15 cellular contexts compared by ENCODE assay signal in genomic region chr22:24450600-24450999, GRCh38. TPM values are rescaled to one million over a fixed set of nuclear protein-coding genes. Genes with fewer than 3 reads are reported as not detected.
A peak's percentile ranks its signal among the peaks of the same experiment; 100 is the strongest.
DNase-seq lines count a peak whose midpoint lies in the region; ATAC-seq and TF ChIP-seq lines count a peak whose summit lies in the region.
"Had no signal": no experiment of that assay in that cellular context is flagged by ENCODE, and none has a peak within 500 bp of the region (broad histone marks: within the 10 kb centered on the region; RNA-seq: fewer than 3 reads in every experiment).

No MANE protein-coding gene starts in this region.

- H3K27ac Mint-ChIP-seq in endodermal cell (no peak overlapping the region), neural crest cell (ENCODE audit: unreplicated experiment) (no peak overlapping the region)
- H3K27ac Mint-ChIP-seq: activated CD4-positive, alpha-beta T cell treated with anti-CD3 and anti-CD28 coated beads, Interleukin-2, amount 10 ng/mL, durations not matched to agents 7 days and 5 days; H9 had no signal

- no peak for TF ChIP-seq EP300 in stomach (IDR thresholded peaks at IDR 0.05)

- peaks cover 1% of the 10 kb centered on the region for H3K9me3 Mint-ChIP-seq in endodermal cell
- no peaks in the 10 kb centered on the region for H3K9me3 Mint-ChIP-seq in neural crest cell

- H3K36me3 ChIP-seq in HEK293 (ENCODE audit: control insufficient read depth in 2 of 2, insufficient read depth in 1 of 2, low read length in 2 of 2) (no peaks in the 10 kb centered on the region), endodermal cell (ENCODE audit: control insufficient read depth, insufficient read depth, low read length) (no peaks in the 10 kb centered on the region), stomach (no peaks in the 10 kb centered on the region)
- H3K36me3 ChIP-seq: SJSA1 had no signal

- H3K27me3 ChIP-seq in endodermal cell (ENCODE audit: control insufficient read depth, insufficient read depth, low read length, poor library complexity, severe bottlenecking) (no peaks in the 10 kb centered on the region), stomach (no peaks in the 10 kb centered on the region)
- H3K27me3 ChIP-seq: SJSA1 had no signal

- H3K4me3 ChIP-seq in HEK293 (ENCODE audit: low read depth, low read length) (no peak overlapping the region), endodermal cell (ENCODE audit: low read length) (peak overlapping the region; percentile 14), stomach (no peak overlapping the region)
- H3K4me3 ChIP-seq: SJSA1 had no signal

- H3K4me1 ChIP-seq in HEK293 (ENCODE audit: control insufficient read depth, insufficient read depth, low read length) (no peaks in the 10 kb centered on the region), endodermal cell (ENCODE audit: control insufficient read depth, insufficient read depth, low read length) (peaks cover 20% of the 10 kb centered on the region), stomach (peaks cover 0 to 3% (median 0%) of the 10 kb centered on the region in 4 donors)
- H3K4me1 ChIP-seq: Caco-2 had no signal

- H3K9me3 ChIP-seq in HEK293 (ENCODE audit: control insufficient read depth, insufficient read depth, low read depth, low read length) = no peaks in the 10 kb centered on the region
- H3K9me3 ChIP-seq in endodermal cell (ENCODE audit: control insufficient read depth, low read length) = peaks cover 10% of the 10 kb centered on the region
- peaks cover 0 to 4% (median 0%) of the 10 kb centered on the region in 4 donors for H3K9me3 ChIP-seq in stomach
- H3K9me3 ChIP-seq: Caco-2, SJSA1 had no signal

- TF ChIP-seq POLR2A in stomach (IDR thresholded peaks at IDR 0.05) = no peak

- intact Hi-C loops in stomach (cut with DNase I; ENCODE audit: low total_unique reads) = no loop called here

- POLR2A ChIA-PET in HEK293 (lab: Yijun Ruan, JAX) = no interaction called here

- H3K4me1 Mint-ChIP-seq in endodermal cell = peaks cover 22% of the 10 kb centered on the region
- peaks cover 19% of the 10 kb centered on the region for H3K4me1 Mint-ChIP-seq in neural crest cell

- no peak for ATAC-seq in HG03565 (IDR thresholded peaks at IDR 0.05; ENCODE audit: unreplicated experiment)

- H3K27ac ChIP-seq in HEK293 (ENCODE audit: extremely low read depth, low read depth, low read length) (no peak overlapping the region), endodermal cell (ENCODE audit: low read depth, low read length) (no peak overlapping the region), stomach (no peak overlapping the region)
- H3K27ac ChIP-seq: SJSA1 had no signal

- no peaks in the 10 kb centered on the region for H3K36me3 Mint-ChIP-seq in endodermal cell (ENCODE audit: low read depth)
- no peaks in the 10 kb centered on the region for H3K36me3 Mint-ChIP-seq in neural crest cell (ENCODE audit: low read depth)

- TF ChIP-seq CTCF in HEK293 (tag by site-specific recombination; IDR thresholded peaks at IDR 0.05) (no peak), endodermal cell (conservative IDR thresholded peaks at IDR 0.05) (no peak), neural crest cell (conservative IDR thresholded peaks at IDR 0.05) (no peak), stomach (IDR thresholded peaks at IDR 0.05) (no peak)

- no peak overlapping the region for H3K9ac ChIP-seq in endodermal cell (ENCODE audit: extremely low read depth, low read length, poor library complexity, severe bottlenecking)

- CTCF ChIA-PET in HEK293 (lab: Yijun Ruan, JAX) = interaction anchor here (0.6 kb wide), 1 partner anchor 44 kb away, joined by 4 read pairs; no protein-coding TSS in a partner anchor

- H3K4me3 Mint-ChIP-seq in endodermal cell (no peak overlapping the region), neural crest cell (peak overlapping the region; percentile 36)
- H3K4me3 Mint-ChIP-seq: activated CD4-positive, alpha-beta T cell treated with anti-CD3 and anti-CD28 coated beads, Interleukin-2, amount 10 ng/mL, durations not matched to agents 7 days and 5 days; H9 had no signal

- no peaks in the 10 kb centered on the region for H3K27me3 Mint-ChIP-seq in endodermal cell (ENCODE audit: insufficient read depth)
- no peaks in the 10 kb centered on the region for H3K27me3 Mint-ChIP-seq in neural crest cell (ENCODE audit: low read depth)
- H3K27me3 Mint-ChIP-seq: activated CD4-positive, alpha-beta T cell treated with anti-CD3 and anti-CD28 coated beads, Interleukin-2, amount 10 ng/mL, durations not matched to agents 7 days and 5 days had no signal

- WGBS in endodermal cell (ENCODE audit: insufficient coverage in 1 of 2, insufficient read length in 1 of 2), 2 experiments = 50 to 73% methylated on average over 2 of the region's 2 CpGs
- 66 to 82% (median 67%) methylated on average over 2 of the region's 2 CpGs for WGBS in stomach, 5 donors

- peak; percentile 89 for DNase-seq in NCI-H524 treated with DMSO at 0.1 percent for 48 hours (lab: John Stamatoyannopoulos, UW)
- peak; percentile 60 for DNase-seq in endodermal cell
- DNase-seq in neural crest cell (ENCODE audit: low read depth, low spot score) = no peak
- DNase-seq in OCI-M1 (lab: John Stamatoyannopoulos, UW) = no peak
- DNase-seq in activated gamma-delta T cell (lab: John Stamatoyannopoulos, UW) = no peak
- DNase-seq in stomach = no peak
- DNase-seq: activated CD4-positive, alpha-beta T cell treated with anti-CD3 and anti-CD28 coated beads, Interleukin-2, amount 10 ng/mL, durations not matched to agents 7 days and 5 days; activated gamma-delta T cell treated with Interleukin-2 at 50 U/mL for 16 hours; Caco-2; H9; NCI-H2107; stimulated activated naive CD4-positive, alpha-beta T cell had no signal

TF ChIP-seq in HEK293, 187 proteins besides CTCF, POLR2A, EP300 and RAD21:
- TF ChIP-seq ZIC2 (tag by site-specific recombination; IDR thresholded peaks at IDR 0.05) = peak; percentile 24; the same call in 1 of the 2 replicates
- no peak for TF ChIP-seq ZNF18 (tag by site-specific recombination; IDR thresholded peaks at IDR 0.05)

RNA-seq across cellular contexts. Expression of gene ADORA2A, which starts 23.2 kb away (rescaled TPM):
- total RNA-seq in endodermal cell (1 to 10 TPM; 4.1 to 4.7 TPM), neural crest cell (2.1 and 2.8 TPM in 2 replicates), stomach (1 to 10 TPM in 3 of 5 donors, under 1 TPM in 1, not detected in 1; 0.58 to 7.1 (median 3.1) TPM)
- 4.2 TPM for polyA plus RNA-seq in endodermal cell (2013, experiment 1 of 2)
- polyA plus RNA-seq in endodermal cell (2013, experiment 2 of 2) = 4.4 TPM
- polyA plus RNA-seq in stomach = 1 to 10 TPM; 1.4 to 2.9 (median 1.6) TPM

RNA-seq across cellular contexts. Expression of gene UPB1, which starts 44.5 kb away (rescaled TPM):
- total RNA-seq in endodermal cell (under 1 TPM in 1 of 2 donors, not detected in 1; 0.40 TPM), neural crest cell (0.20 TPM in 1 of 2 replicates, not detected in the other), stomach (under 1 TPM in 1 of 5 donors, not detected in 4; 0.73 TPM)
- 0.14 TPM for polyA plus RNA-seq in endodermal cell (2013, experiment 1 of 2)
- 0.33 TPM for polyA plus RNA-seq in endodermal cell (2013, experiment 2 of 2)
- under 1 TPM in 1 of 3 donors, not detected in 2; 0.35 TPM for polyA plus RNA-seq in stomach
- total RNA-seq: H9 had no signal

Comparison
In these comparisons a context has a peak if more than half of its experiments do, and no peak if none do; other contexts are left out.
1. DNase-seq: peak in NCI-H524 treated with DMSO at 0.1 percent for 48 hours (single experiment) and endodermal cell (single experiment); none in neural crest cell (single experiment), OCI-M1 (single experiment), activated gamma-delta T cell (single experiment) and stomach (single experiment).